8 cellular contexts compared by ENCODE assay signal in the genomic region with DNA sequence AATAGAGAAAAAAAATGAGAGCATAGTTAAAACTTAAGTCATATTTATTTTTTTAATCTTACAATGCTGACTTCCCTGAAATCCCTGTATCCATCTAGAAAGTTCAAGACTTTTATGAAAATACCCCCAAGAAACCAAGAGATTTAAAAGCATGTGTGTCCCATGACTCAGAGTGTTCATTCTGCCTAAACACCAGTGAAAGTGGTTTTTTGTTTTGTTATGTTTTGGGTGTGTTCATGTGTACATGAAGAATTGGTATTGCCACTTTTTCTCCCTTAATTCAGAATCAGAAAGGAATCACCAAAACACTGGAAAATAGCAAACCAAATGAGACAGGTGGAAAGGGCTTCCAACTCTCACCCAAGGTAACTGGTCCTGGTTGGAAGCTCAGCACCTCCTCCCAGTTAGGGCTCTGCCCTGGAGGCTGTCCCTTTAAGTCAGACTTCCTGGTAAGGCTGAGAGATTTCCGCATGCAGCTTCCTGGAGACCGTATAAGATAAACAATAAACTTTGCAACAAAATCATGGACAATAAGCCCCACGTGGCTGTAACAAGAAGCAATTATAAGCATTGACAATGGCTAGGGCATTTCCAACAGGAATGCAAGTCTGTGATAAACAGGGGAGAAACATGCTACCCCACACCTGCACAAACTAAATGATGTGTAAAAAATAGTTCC.
DNase-seq lines count a peak whose midpoint lies in the region; ATAC-seq lines count a peak whose summit lies in the region.

No MANE protein-coding gene starts in this region.

- peak overlapping the region; percentile 4 for H3K27ac Mint-ChIP-seq in activated naive CD4-positive, alpha-beta T cell treated with anti-CD3 and anti-CD28 coated beads for 36 hours

- H3K36me3 Mint-ChIP-seq in activated naive CD4-positive, alpha-beta T cell treated with anti-CD3 and anti-CD28 coated beads for 36 hours (ENCODE audit: low read depth): no peaks in the 10 kb centered on the region

- peak overlapping the region; percentile 48 for H3K4me3 Mint-ChIP-seq in activated naive CD4-positive, alpha-beta T cell treated with anti-CD3 and anti-CD28 coated beads for 36 hours

- H3K4me1 Mint-ChIP-seq in activated naive CD4-positive, alpha-beta T cell treated with anti-CD3 and anti-CD28 coated beads for 36 hours (ENCODE audit: low read depth): peaks cover 79% of the 10 kb centered on the region

- no peaks in the 10 kb centered on the region for H3K27me3 Mint-ChIP-seq in activated naive CD4-positive, alpha-beta T cell treated with anti-CD3 and anti-CD28 coated beads for 36 hours (ENCODE audit: low read depth)

- H3K9me3 Mint-ChIP-seq in activated naive CD4-positive, alpha-beta T cell treated with anti-CD3 and anti-CD28 coated beads for 36 hours: no peaks in the 10 kb centered on the region

- ATAC-seq in Right ventricle myocardium superior (ENCODE audit: poor library complexity): peak; percentile 72
- no peak for ATAC-seq in GM18867 (IDR thresholded peaks at IDR 0.05; ENCODE audit: unreplicated experiment)

- CTCF ChIA-PET in activated naive CD4-positive, alpha-beta T cell treated with anti-CD3 and anti-CD28 coated beads for 36 hours (lab: Charles Lee): no interaction called here

- peak; percentile 50 for DNase-seq in activated naive CD4-positive, alpha-beta T cell treated with anti-CD3 and anti-CD28 coated beads for 36 hours
- DNase-seq in activated naive CD4-positive, alpha-beta T cell (lab: John Stamatoyannopoulos, UW): no peak
- peak; percentile 61 for DNase-seq in activated T-cell treated with anti-CD3 and anti-CD28 coated beads, Interleukin-2, amount 50 U/mL, for 1 hour
- DNase-seq in Right ventricle myocardium superior: no peak
- DNase-seq in stimulated activated CD8-positive, alpha-beta memory T cell treated with anti-CD3 and anti-CD28 coated beads, Interleukin-15, amount 100 ng/mL, for 1 hour (ENCODE audit: low read depth): peak; percentile 18
- DNase-seq in SIG-M5 (lab: John Stamatoyannopoulos, UW): no peak
- no peak for DNase-seq in cortex of kidney (lab: John Stamatoyannopoulos, UW)

- intact Hi-C loops in activated naive CD4-positive, alpha-beta T cell treated with anti-CD3 and anti-CD28 coated beads for 36 hours (cut with micrococcal nuclease): no loop called here
- intact Hi-C loops in Right ventricle myocardium superior (cut with DNase I): no loop called here

Comparison
In these comparisons a context has a peak if more than half of its experiments do, and no peak if none do; other contexts are left out.
1. DNase-seq: peak in activated naive CD4-positive, alpha-beta T cell treated with anti-CD3 and anti-CD28 coated beads for 36 hours (single experiment), activated T-cell treated with anti-CD3 and anti-CD28 coated beads, Interleukin-2, amount 50 U/mL, for 1 hour (single experiment) and stimulated activated CD8-positive, alpha-beta memory T cell treated with anti-CD3 and anti-CD28 coated beads, Interleukin-15, amount 100 ng/mL, for 1 hour (single experiment); none in activated naive CD4-positive, alpha-beta T cell (0 of 4), Right ventricle myocardium superior (single experiment), SIG-M5 (single experiment) and cortex of kidney (single experiment).